Comparison of ENCODE assay signal across 22 cellular contexts in the genomic region with DNA sequence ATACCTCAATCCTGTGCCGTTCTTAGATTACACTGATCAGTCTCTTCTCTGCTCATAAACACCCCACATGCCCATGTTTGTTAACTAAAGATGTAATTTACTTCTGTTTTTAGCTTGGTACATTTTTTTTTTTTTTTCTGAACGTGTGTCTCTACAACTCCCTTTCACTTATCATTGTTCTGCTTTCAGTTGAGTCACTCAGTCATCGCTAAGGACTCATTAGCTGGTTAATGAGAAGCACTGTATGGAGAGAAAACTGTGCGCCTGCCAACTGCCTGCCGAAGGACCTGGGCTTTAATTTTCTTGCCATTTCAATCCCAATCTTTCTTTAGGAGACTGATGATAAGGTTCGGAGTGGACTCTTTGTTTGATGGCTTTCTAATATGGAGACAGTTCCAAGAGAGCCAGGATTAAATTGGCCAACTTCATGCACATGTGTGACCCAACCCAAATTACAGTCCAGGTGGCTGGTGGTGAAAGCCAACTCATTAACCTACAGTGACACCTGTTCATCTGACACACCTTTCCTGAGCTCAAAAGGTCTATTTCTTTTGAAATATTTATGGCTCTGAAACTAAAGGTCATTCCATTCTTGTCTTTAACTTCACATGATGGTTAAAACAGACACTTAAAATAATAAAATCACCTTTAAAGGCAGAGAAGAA.
DNase-seq lines count a peak whose midpoint lies in the region; ATAC-seq, FAIRE-seq and TF ChIP-seq lines count a peak whose summit lies in the region.
"Had no signal": no experiment of that assay in that cellular context is flagged by ENCODE, and none has a peak within 500 bp of the region (broad histone marks: within the 10 kb centered on the region; RNA-seq: fewer than 3 reads in every experiment).

No MANE protein-coding gene starts in this region.

- no peak for TF ChIP-seq EP300 in GM12878 (IDR thresholded peaks at IDR 0.05; ENCODE audit: borderline replicate concordance in 1 of 2, control insufficient read depth in 1 of 2, low read depth in 2 of 2, low read length in 2 of 2)

- H3K79me2 ChIP-seq in GM12878 (ENCODE audit: control insufficient read depth, insufficient read depth, low read length) (no peaks in the 10 kb centered on the region), Karpas-422 (ENCODE audit: low read length) (no peaks in the 10 kb centered on the region)

- ATAC-seq in GM12878 (peak; percentile 16; the same call in 1 of the 3 replicates), HG03565 (IDR thresholded peaks at IDR 0.05; ENCODE audit: unreplicated experiment) (no peak)
- ATAC-seq: A549; heart left ventricle; HepG2; stimulated activated naive CD8-positive, alpha-beta T cell treated with anti-CD3 and anti-CD28 coated beads, Interleukin-15, amount 100 ng/mL, for 72 hours; T-cell had no signal

- no peaks in the 10 kb centered on the region for H3K4me1 ChIP-seq in GM12878 (ENCODE audit: control insufficient read depth, insufficient read depth, low read length)
- H3K4me1 ChIP-seq in small intestine (ENCODE audit: control insufficient read depth in 2 of 2, insufficient read depth in 1 of 2, low read depth in 1 of 2, low read length in 1 of 2) = no peaks in the 10 kb centered on the region
- H3K4me1 ChIP-seq in Karpas-422 (ENCODE audit: low read length) = no peaks in the 10 kb centered on the region
- H3K4me1 ChIP-seq: ascending aorta, heart left ventricle had no signal

- H2AFZ ChIP-seq in GM12878 (ENCODE audit: control insufficient read depth, low read depth, low read length) (no peak overlapping the region), Karpas-422 (ENCODE audit: low read length) (no peak overlapping the region)

- no peak overlapping the region for H3K9ac ChIP-seq in GM12878 (ENCODE audit: control insufficient read depth, insufficient read depth, low read length)
- no peak overlapping the region for H3K9ac ChIP-seq in Karpas-422 (ENCODE audit: low read length)

- DNase-seq in NCI-H1417 (lab: John Stamatoyannopoulos, UW) (peak in 2 of 3 experiments; percentile 43 to 58), NCI-H1417 treated with DMSO at 0.1 percent for 48 hours (lab: John Stamatoyannopoulos, UW) (no peak), NCI-H69 (lab: John Stamatoyannopoulos, UW) (peak; percentile 96), GM12878 (ENCODE audit: low read depth, low spot score) (no peak), small intestine (peak; percentile 83), GM03348 (ENCODE audit: low spot score) (no peak), Karpas-422 (no peak)
- DNase-seq: activated B cell treated with CpG ODN at 0.5 μM for 24 hours; activated CD8-positive, alpha-beta memory T cell treated with anti-CD3 and anti-CD28 coated beads, Interleukin-2, amount 50 U/mL, for 4 hours; activated naive CD4-positive, alpha-beta T cell; C1 segment of cervical spinal cord; cortex of kidney; heart left ventricle; islet precursor cell; NCI-H1092 treated with DMSO at 0.1 percent for 48 hours; stimulated activated naive CD8-positive, alpha-beta T cell treated with anti-CD3 and anti-CD28 coated beads, Interleukin-15, amount 100 ng/mL, for 72 hours; T-cell had no signal

- intact Hi-C loops in GM12878 (cut with micrococcal nuclease; ENCODE audit: unreplicated experiment) = no loop called here

- H3K4me2 ChIP-seq in GM12878 (ENCODE audit: control insufficient read depth, insufficient read depth) (no peak overlapping the region), Karpas-422 (ENCODE audit: low read depth, low read length, poor library complexity, severe bottlenecking) (no peak overlapping the region)
- H3K4me2 ChIP-seq: A549 had no signal

- in situ Hi-C loops in GM12878 (cut with MboI) = no loop called here

- H3K27ac ChIP-seq in GM12878 (ENCODE audit: control insufficient read depth, insufficient read depth) (no peak overlapping the region), small intestine (ENCODE audit: low read depth in 1 of 2, low read length in 1 of 2) (peak overlapping the region; percentile 12 to 60), Karpas-422 (ENCODE audit: low read length) (no peak overlapping the region)
- H3K27ac ChIP-seq: A549, ascending aorta, heart left ventricle, RWPE1 had no signal

- RAD21 ChIA-PET in GM12878 (lab: Charles Lee; ENCODE audit: unreplicated experiment) = no interaction called here

- SMC1A ChIA-PET in GM12878 (lab: Charles Lee; ENCODE audit: uncharacterized antibody, unreplicated experiment) = no interaction called here

- FAIRE-seq in GM12878 (lab: Jason Lieb, UNC) (no peak), small intestine (lab: Jason Lieb, UNC) (no peak)
- FAIRE-seq: A549, HepG2 had no signal

- no peak for TF ChIP-seq CTCF in GM12878 (IDR thresholded peaks at IDR 0.05 in 2 of 3, conservative IDR thresholded peaks at IDR 0.05 in 1 of 3; ENCODE audit: control insufficient read depth in 2 of 3, extremely low read depth in 1 of 3, insufficient read depth in 1 of 3, low read depth in 3 of 3, low read length in 3 of 3)

- H3K4me3 ChIP-seq in GM12878 (no peak overlapping the region), small intestine (ENCODE audit: low read depth in 1 of 2, low read length in 2 of 2) (no peak overlapping the region), Karpas-422 (ENCODE audit: low read length) (no peak overlapping the region)
- H3K4me3 ChIP-seq: A549, ascending aorta, heart left ventricle had no signal

- 52% methylated on average over 6 of the region's 6 CpGs for WGBS in GM12878 (ENCODE audit: insufficient coverage, insufficient replicate concordance, low lambda C conversion rate, missing lambda C conversion rate)
- WGBS in small intestine, 3 donors = 16 to 55% (median 25%) methylated on average over 6 of the region's 6 CpGs

- no peaks in the 10 kb centered on the region for H3K36me3 ChIP-seq in GM12878 (ENCODE audit: control insufficient read depth in 2 of 2, insufficient read depth in 2 of 2, low read length in 1 of 2)
- H3K36me3 ChIP-seq in small intestine (ENCODE audit: control insufficient read depth in 2 of 2, insufficient read depth in 2 of 2, low read length in 2 of 2) = no peaks in the 10 kb centered on the region
- no peaks in the 10 kb centered on the region for H3K36me3 ChIP-seq in Karpas-422 (ENCODE audit: insufficient read depth, low read length)
- H3K36me3 ChIP-seq: ascending aorta, heart left ventricle had no signal

- H3K9me2 ChIP-seq in Karpas-422 (replicated peaks; ENCODE audit: insufficient read depth, low read length) = no peaks in the 10 kb centered on the region

- H3K27me3 ChIP-seq in GM12878 (replicated peaks in 1 of 2; ENCODE audit: control insufficient read depth in 2 of 2, insufficient read depth in 2 of 2, low read length in 1 of 2) (no peaks in the 10 kb centered on the region), small intestine (ENCODE audit: control insufficient read depth in 2 of 2, insufficient read depth in 2 of 2, low read length in 2 of 2) (no peaks in the 10 kb centered on the region), Karpas-422 (ENCODE audit: low read length) (no peaks in the 10 kb centered on the region)
- H3K27me3 ChIP-seq: ascending aorta, heart left ventricle had no signal

- H3K9me3 ChIP-seq in GM12878 (replicated peaks; ENCODE audit: control insufficient read depth, insufficient read depth, low read length) (no peaks in the 10 kb centered on the region), small intestine (ENCODE audit: control insufficient read depth, low read depth) (no peaks in the 10 kb centered on the region), Karpas-422 (ENCODE audit: low read length) (no peaks in the 10 kb centered on the region)
- H3K9me3 ChIP-seq: A549 had no signal

- TF ChIP-seq POLR2A in GM12878 (IDR thresholded peaks at IDR 0.05; ENCODE audit: low read depth, low read length) = no peak

- CTCF ChIA-PET in GM12878 (lab: Yijun Ruan, JAX) = no interaction called here

- TF ChIP-seq RAD21 in GM12878 (IDR thresholded peaks at IDR 0.05; ENCODE audit: insufficient read depth, low read depth, low read length) = no peak

- H4K20me1 ChIP-seq in GM12878 (ENCODE audit: control insufficient read depth, insufficient read depth) (no peaks in the 10 kb centered on the region), Karpas-422 (ENCODE audit: insufficient read depth, low read depth, low read length) (no peaks in the 10 kb centered on the region)

- POLR2A ChIA-PET in GM12878 (lab: Charles Lee) = no interaction called here

- BruUV-seq in GM12878 (replicated peaks; lab: Mats Ljungman, UMichigan) = no TSS peak

TF ChIP-seq in GM12878, 131 proteins besides CTCF, POLR2A, EP300 and RAD21 (continues in another document):
- TF ChIP-seq ATF7 (IDR thresholded peaks at IDR 0.05; ENCODE audit: low read depth) (peak; percentile 35; the same call in 1 of the 2 replicates), ZNF384 (IDR thresholded peaks at IDR 0.05; ENCODE audit: borderline replicate concordance, low read depth, low read length) (peak; percentile 25; the same call in 1 of the 2 replicates), ZBTB11 (CRISPR knock-in tag; IDR thresholded peaks at IDR 0.05) (no peak), SUZ12 (IDR thresholded peaks at IDR 0.05; ENCODE audit: unreplicated experiment) (no peak), SREBF2 (IDR thresholded peaks at IDR 0.05; ENCODE audit: low read length) (no peak), ZNF24 (IDR thresholded peaks at IDR 0.05) (no peak), MYB (IDR thresholded peaks at IDR 0.05; ENCODE audit: borderline replicate concordance, low read depth, low read length) (no peak), NR2C2 (IDR thresholded peaks at IDR 0.05; ENCODE audit: borderline replicate concordance, control insufficient read depth, insufficient read length, low read depth) (no peak)

Comparison
In these comparisons a context has a peak if more than half of its experiments do, and no peak if none do; other contexts are left out.
1. DNase-seq: peak in NCI-H1417 (2 of 3), NCI-H69 (single experiment) and small intestine (single experiment); none in NCI-H1417 treated with DMSO at 0.1 percent for 48 hours (single experiment), GM12878 (single experiment), GM03348 (single experiment) and Karpas-422 (single experiment).
2. H3K27ac ChIP-seq: peak in small intestine (2 of 2); none in GM12878 (single experiment) and Karpas-422 (single experiment).